8 cellular contexts compared by ENCODE assay signal in the genomic region with DNA sequence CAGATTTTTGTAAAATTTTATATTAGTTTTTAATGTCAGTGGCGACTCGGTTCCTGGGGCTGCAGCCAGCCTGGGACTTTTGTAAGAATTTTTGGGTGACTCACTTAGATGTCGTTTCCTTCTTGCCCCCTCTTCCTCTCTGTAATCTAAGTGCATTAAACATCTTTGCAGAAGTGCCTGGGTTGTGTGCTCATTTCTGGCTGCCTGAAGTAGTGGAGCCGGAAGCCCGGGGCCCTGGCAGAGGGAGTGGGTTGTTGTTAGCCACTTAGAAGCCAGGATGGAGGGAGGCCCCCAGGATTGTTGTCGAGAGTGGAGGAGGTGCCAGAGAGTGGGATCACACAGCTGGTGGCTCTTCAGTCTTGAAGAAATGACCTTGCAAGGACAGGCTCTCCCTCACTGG. TPM values are rescaled to one million over a fixed set of nuclear protein-coding genes. Genes with fewer than 3 reads are reported as not detected.
DNase-seq lines count a peak whose midpoint lies in the region; TF ChIP-seq lines count a peak whose summit lies in the region.

No MANE protein-coding gene starts in this region.

- no peaks in the 10 kb centered on the region for H3K27me3 ChIP-seq in CD4-positive, alpha-beta memory T cell (ENCODE audit: insufficient read depth, low read length)
- H3K27me3 ChIP-seq in WERI-Rb-1 (ENCODE audit: insufficient read depth, low read depth, severe bottlenecking) = no peaks in the 10 kb centered on the region

- H3K36me3 Mint-ChIP-seq in CD4-positive, alpha-beta memory T cell = peaks cover 0 to 14% of the 10 kb centered on the region in 2 donors
- H3K36me3 Mint-ChIP-seq in endothelial cell (ENCODE audit: low read depth, unreplicated experiment) (peaks cover 20% of the 10 kb centered on the region), osteocyte (ENCODE audit: unreplicated experiment) (no peaks in the 10 kb centered on the region)

- peaks cover 0 to 2% (median 0%) of the 10 kb centered on the region in 8 donors for H3K9me3 Mint-ChIP-seq in CD4-positive, alpha-beta memory T cell
- no peaks in the 10 kb centered on the region for H3K9me3 Mint-ChIP-seq in endothelial cell (ENCODE audit: unreplicated experiment)
- no peaks in the 10 kb centered on the region for H3K9me3 Mint-ChIP-seq in osteocyte (ENCODE audit: unreplicated experiment)

- peaks cover 46% of the 10 kb centered on the region for H3K4me1 ChIP-seq in CD4-positive, alpha-beta memory T cell (ENCODE audit: insufficient read depth, low read length)

- CTCF ChIA-PET in CD4-positive, alpha-beta memory T cell (lab: Charles Lee; ENCODE audit: partially characterized antibody) = interaction anchor here (0.9 kb wide), 1 partner anchor 19 kb away, joined by 3 read pairs; no protein-coding TSS in a partner anchor

- H3K27ac ChIP-seq in CD4-positive, alpha-beta memory T cell (ENCODE audit: low read depth, low read length) = peak overlapping the region; percentile 27
- H3K27ac ChIP-seq in WERI-Rb-1 = no peak overlapping the region

- H3K4me3 ChIP-seq in CD4-positive, alpha-beta memory T cell (ENCODE audit: low read length in 2 of 2) = no peak overlapping the region
- no peak overlapping the region for H3K4me3 ChIP-seq in WERI-Rb-1 (ENCODE audit: low read depth, low read length)

- no peaks in the 10 kb centered on the region for H3K9me3 ChIP-seq in CD4-positive, alpha-beta memory T cell (ENCODE audit: control insufficient read depth in 1 of 2, low read length in 2 of 2)
- H3K9me3 ChIP-seq in WERI-Rb-1 (ENCODE audit: severe bottlenecking) = no peaks in the 10 kb centered on the region

- DNase-seq in CD4-positive, alpha-beta memory T cell = no peak
- DNase-seq in SKM-1 treated with dmso at 0.1 percent for 144 hours (lab: John Stamatoyannopoulos, UW; ENCODE audit: unreplicated experiment) (peak; percentile 97), endothelial cell (ENCODE audit: low spot score) (no peak), osteocyte (ENCODE audit: extremely low spot score, unreplicated experiment) (no peak), AG08396 (ENCODE audit: low spot score) (no peak), occipital lobe (lab: John Stamatoyannopoulos, UW) (no peak), NCI-H526 (lab: John Stamatoyannopoulos, UW) (no peak), WERI-Rb-1 (no peak)

- POLR2A ChIA-PET in CD4-positive, alpha-beta memory T cell (lab: Charles Lee; ENCODE audit: partially characterized antibody) = interaction anchor here (1.2 to 3.9 kb wide), 3 partner anchors 8 to 12 kb away, joined by 3 to 43 read pairs (median 11); a partner anchor contains a TSS

- peak overlapping the region; percentile 77 to 92 (median 83) for H3K27ac Mint-ChIP-seq in CD4-positive, alpha-beta memory T cell
- H3K27ac Mint-ChIP-seq in endothelial cell (ENCODE audit: unreplicated experiment) (peak overlapping the region; percentile 80), osteocyte (ENCODE audit: unreplicated experiment) (peak overlapping the region; percentile 81)

- no peak for TF ChIP-seq CTCF in endothelial cell (IDR thresholded peaks at IDR 0.05; ENCODE audit: unreplicated experiment)
- TF ChIP-seq CTCF in osteocyte (IDR thresholded peaks at IDR 0.05) = no peak
- no peak for TF ChIP-seq CTCF in WERI-Rb-1 (IDR thresholded peaks at IDR 0.05; ENCODE audit: low read depth, low read length)

- intact Hi-C loops in CD4-positive, alpha-beta memory T cell (cut with micrococcal nuclease) = no loop called here

- H3K36me3 ChIP-seq in CD4-positive, alpha-beta memory T cell (ENCODE audit: insufficient read depth, low read length) = peaks cover 2% of the 10 kb centered on the region
- peaks cover 9% of the 10 kb centered on the region for H3K36me3 ChIP-seq in WERI-Rb-1

- peaks cover 27 to 47% (median 38%) of the 10 kb centered on the region in 4 donors for H3K4me1 Mint-ChIP-seq in CD4-positive, alpha-beta memory T cell
- H3K4me1 Mint-ChIP-seq in endothelial cell (ENCODE audit: unreplicated experiment) = peaks cover 67% of the 10 kb centered on the region
- peaks cover 56% of the 10 kb centered on the region for H3K4me1 Mint-ChIP-seq in osteocyte (ENCODE audit: unreplicated experiment)

- H3K4me3 Mint-ChIP-seq in CD4-positive, alpha-beta memory T cell = peak overlapping the region in 6 of 8 donors; percentile 9 to 59 (median 46)
- no peak overlapping the region for H3K4me3 Mint-ChIP-seq in endothelial cell (ENCODE audit: unreplicated experiment)
- no peak overlapping the region for H3K4me3 Mint-ChIP-seq in osteocyte (ENCODE audit: unreplicated experiment)

- no peaks in the 10 kb centered on the region for H3K27me3 Mint-ChIP-seq in CD4-positive, alpha-beta memory T cell
- H3K27me3 Mint-ChIP-seq in endothelial cell (ENCODE audit: unreplicated experiment) = peaks cover 6% of the 10 kb centered on the region
- no peaks in the 10 kb centered on the region for H3K27me3 Mint-ChIP-seq in osteocyte (ENCODE audit: unreplicated experiment)

RNA-seq across cellular contexts. Expression of a gene that starts 11.0 kb away (rescaled TPM):
- total RNA-seq in CD4-positive, alpha-beta memory T cell = 10 to 100 TPM; 68.4 to 71.6 TPM
- polyA plus RNA-seq in CD4-positive, alpha-beta memory T cell = 10 to 100 TPM; 33.0 to 56.4 TPM
- total RNA-seq in endothelial cell (ENCODE audit: unreplicated experiment) (219 TPM), osteocyte (63.9 and 66.8 TPM in 2 replicates), occipital lobe (23.4 TPM)

Comparison
In these comparisons a context has a peak if more than half of its experiments do, and no peak if none do; other contexts are left out.
1. H3K4me3 Mint-ChIP-seq: peak in CD4-positive, alpha-beta memory T cell (6 of 8); none in endothelial cell (single experiment) and osteocyte (single experiment).
2. Peak in every context shown above with its lines, with median percentiles within 50 percentile points of each other: H3K27ac Mint-ChIP-seq.